ENCODE assay signal across 38 cellular contexts in the genomic region with DNA sequence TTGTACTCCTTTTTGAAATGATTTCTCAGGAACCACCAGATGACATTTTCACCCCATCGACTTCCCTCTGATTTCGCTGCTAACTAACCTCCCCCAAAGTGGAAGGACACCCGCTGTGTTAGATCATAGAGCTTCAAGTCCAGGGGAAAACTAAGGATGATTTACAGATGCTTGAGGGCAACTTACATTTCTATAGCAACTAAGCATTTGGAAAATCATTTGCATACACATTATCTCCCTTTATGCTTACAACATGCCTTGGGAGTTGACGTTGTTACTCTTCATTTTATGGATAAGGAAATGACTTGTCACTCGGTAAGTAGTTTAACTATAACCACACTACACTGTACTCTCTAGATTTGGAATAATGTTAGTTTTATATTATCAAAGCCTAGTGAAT. TPM values are rescaled to one million over a fixed set of nuclear protein-coding genes. Genes with fewer than 3 reads are reported as not detected.
"Had no signal": no experiment of that assay in that cellular context is flagged by ENCODE, and none has a peak within 500 bp of the region (broad histone marks: within the 10 kb centered on the region; RNA-seq: fewer than 3 reads in every experiment).

No MANE protein-coding gene starts in this region.

- H3K27ac Mint-ChIP-seq: activated B cell treated with CpG ODN at 0.5 μM for 24 hours; activated CD8-positive, alpha-beta T cell treated with anti-CD3 and anti-CD28 coated beads for 36 hours; activated naive CD4-positive, alpha-beta T cell treated with anti-CD3 and anti-CD28 coated beads, Interleukin-2, amount 50 U/mL, for 24 hours; activated naive CD8-positive, alpha-beta T cell treated with anti-CD3 and anti-CD28 coated beads, Interleukin-2, amount 10 ng/mL, durations not matched to agents 7 days and 5 days; activated T-cell treated with anti-CD3 and anti-CD28 coated beads, Interleukin-2, amount 50 U/mL, for 72 hours; activated T-helper 17 cell treated with anti-CD3 and anti-CD28 coated beads, Interleukin-2, amount 50 U/mL, for 72 hours had no signal

- DNase-seq: activated B cell treated with CpG ODN at 0.5 μM for 24 hours; activated CD4-positive, alpha-beta T cell treated with anti-CD3 and anti-CD28 coated beads for 4 hours; activated CD4-positive, CD25-positive, alpha-beta regulatory T cell treated with anti-CD3 and anti-CD28 coated beads, Interleukin-2, amount 50 U/mL, for 72 hours; activated CD8-positive, alpha-beta T cell treated with anti-CD3 and anti-CD28 coated beads for 36 hours; activated effector memory CD4-positive, alpha-beta T cell treated with anti-CD3 and anti-CD28 coated beads, Interleukin-2, amount 50 U/mL, for 16 hours; activated naive CD4-positive, alpha-beta T cell treated with Interleukin-2 at 50 U/mL for 16 hours; activated naive CD8-positive, alpha-beta T cell treated with anti-CD3 and anti-CD28 coated beads, Interleukin-2, amount 10 ng/mL, durations not matched to agents 7 days and 5 days; activated T-cell treated with anti-CD3 and anti-CD28 coated beads, Interleukin-2, amount 50 U/mL, for 1 hour; activated T-cell treated with anti-CD3 and anti-CD28 coated beads, Interleukin-2, amount 50 U/mL, for 72 hours; amygdala; MM.1S; MV-4-11; NCI-H1092; NCI-H1436 treated with DMSO at 0.1 percent for 48 hours; NCI-H1694 treated with DMSO at 0.1 percent for 48 hours; NCI-H2029; NCI-H2107; NCI-H2171; NCI-H510A; PC-3; Peyer's patch; RPMI8226; SHP77 treated with DMSO at 0.1 percent for 48 hours; SW 1271; T-helper 1 cell; T-helper 2 cell; T-helper 9 cell had no signal

- H3K4me3 Mint-ChIP-seq: activated B cell treated with CpG ODN at 0.5 μM for 24 hours; activated CD8-positive, alpha-beta T cell treated with anti-CD3 and anti-CD28 coated beads for 36 hours; activated naive CD4-positive, alpha-beta T cell treated with anti-CD3 and anti-CD28 coated beads, Interleukin-2, amount 50 U/mL, for 24 hours; activated naive CD8-positive, alpha-beta T cell treated with anti-CD3 and anti-CD28 coated beads, Interleukin-2, amount 10 ng/mL, durations not matched to agents 7 days and 5 days; activated T-cell treated with anti-CD3 and anti-CD28 coated beads, Interleukin-2, amount 50 U/mL, for 72 hours; activated T-helper 17 cell treated with anti-CD3 and anti-CD28 coated beads, Interleukin-2, amount 50 U/mL, for 72 hours; central memory CD8-positive, alpha-beta T cell had no signal

- H3K4me1 ChIP-seq: ascending aorta, Peyer's patch had no signal

- H3K36me3 ChIP-seq: ascending aorta, cardiac muscle cell, Peyer's patch had no signal

- H3K9me3 ChIP-seq: ascending aorta, Peyer's patch had no signal

- H3K4me3 ChIP-seq: ascending aorta, cardiac muscle cell, Peyer's patch had no signal

- H3K9ac ChIP-seq: KMS-11 had no signal

- ATAC-seq: activated CD8-positive, alpha-beta T cell treated with anti-CD3 and anti-CD28 coated beads for 36 hours; activated T-cell treated with anti-CD3 and anti-CD28 coated beads, Interleukin-2, amount 50 U/mL, for 72 hours; activated T-helper 17 cell treated with anti-CD3 and anti-CD28 coated beads, Interleukin-2, amount 50 U/mL, for 72 hours; PC-3 had no signal

- H3K4me2 ChIP-seq: KMS-11 had no signal

- H3K36me3 Mint-ChIP-seq: activated naive CD4-positive, alpha-beta T cell treated with anti-CD3 and anti-CD28 coated beads, Interleukin-2, amount 50 U/mL, for 24 hours; activated naive CD8-positive, alpha-beta T cell treated with anti-CD3 and anti-CD28 coated beads, Interleukin-2, amount 10 ng/mL, durations not matched to agents 7 days and 5 days had no signal

- H3K27me3 ChIP-seq: ascending aorta, Peyer's patch had no signal

- H3K27ac ChIP-seq: ascending aorta, cardiac muscle cell, KMS-11, Peyer's patch, VCaP had no signal

- H3K9me3 Mint-ChIP-seq: activated B cell treated with CpG ODN at 0.5 μM for 24 hours; activated CD8-positive, alpha-beta T cell treated with anti-CD3 and anti-CD28 coated beads for 36 hours; activated naive CD4-positive, alpha-beta T cell treated with anti-CD3 and anti-CD28 coated beads, Interleukin-2, amount 50 U/mL, for 24 hours; activated naive CD8-positive, alpha-beta T cell treated with anti-CD3 and anti-CD28 coated beads, Interleukin-2, amount 10 ng/mL, durations not matched to agents 7 days and 5 days; activated T-cell treated with anti-CD3 and anti-CD28 coated beads, Interleukin-2, amount 50 U/mL, for 72 hours; activated T-helper 17 cell treated with anti-CD3 and anti-CD28 coated beads, Interleukin-2, amount 50 U/mL, for 72 hours; central memory CD8-positive, alpha-beta T cell had no signal

- H3K4me1 Mint-ChIP-seq: activated naive CD4-positive, alpha-beta T cell treated with anti-CD3 and anti-CD28 coated beads, Interleukin-2, amount 50 U/mL, for 24 hours; activated T-helper 17 cell treated with anti-CD3 and anti-CD28 coated beads, Interleukin-2, amount 50 U/mL, for 72 hours; central memory CD8-positive, alpha-beta T cell had no signal

RNA-seq across cellular contexts. Expression of gene PANX3, which starts 10.3 kb away (rescaled TPM):
- total RNA-seq: activated B cell treated with CpG ODN at 0.5 μM for 24 hours; activated CD8-positive, alpha-beta memory T cell treated with anti-CD3 and anti-CD28 coated beads for 36 hours; activated CD8-positive, alpha-beta T cell treated with anti-CD3 and anti-CD28 coated beads for 36 hours; activated naive CD8-positive, alpha-beta T cell treated with anti-CD3 and anti-CD28 coated beads, Interleukin-2, amount 10 ng/mL, durations not matched to agents 7 days and 5 days; activated T-cell treated with anti-CD3 and anti-CD28 coated beads, Interleukin-2, amount 50 U/mL, for 72 hours; activated T-helper 17 cell treated with anti-CD3 and anti-CD28 coated beads, Interleukin-2, amount 50 U/mL, for 72 hours; ascending aorta; cardiac muscle cell; LHCN-M2; PC-3; Peyer's patch; SK-MEL-5 had no signal
- polyA plus RNA-seq: adipose tissue, cardiac muscle cell had no signal

RNA-seq across cellular contexts. Expression of gene OR8A1, which starts 31.1 kb away (rescaled TPM):
- total RNA-seq: activated B cell treated with CpG ODN at 0.5 μM for 24 hours; activated CD8-positive, alpha-beta memory T cell treated with anti-CD3 and anti-CD28 coated beads for 36 hours; activated CD8-positive, alpha-beta T cell treated with anti-CD3 and anti-CD28 coated beads for 36 hours; activated naive CD8-positive, alpha-beta T cell treated with anti-CD3 and anti-CD28 coated beads, Interleukin-2, amount 10 ng/mL, durations not matched to agents 7 days and 5 days; activated T-cell treated with anti-CD3 and anti-CD28 coated beads, Interleukin-2, amount 50 U/mL, for 72 hours; activated T-helper 17 cell treated with anti-CD3 and anti-CD28 coated beads, Interleukin-2, amount 50 U/mL, for 72 hours; ascending aorta; cardiac muscle cell; LHCN-M2; Peyer's patch; SK-MEL-5 had no signal
- polyA plus RNA-seq: cardiac muscle cell had no signal

RNA-seq across cellular contexts. Expression of gene OR8B12, which starts 57.5 kb away (rescaled TPM):
- total RNA-seq: activated B cell treated with CpG ODN at 0.5 μM for 24 hours; activated CD8-positive, alpha-beta memory T cell treated with anti-CD3 and anti-CD28 coated beads for 36 hours; activated CD8-positive, alpha-beta T cell treated with anti-CD3 and anti-CD28 coated beads for 36 hours; activated naive CD8-positive, alpha-beta T cell treated with anti-CD3 and anti-CD28 coated beads, Interleukin-2, amount 10 ng/mL, durations not matched to agents 7 days and 5 days; activated T-cell treated with anti-CD3 and anti-CD28 coated beads, Interleukin-2, amount 50 U/mL, for 72 hours; activated T-helper 17 cell treated with anti-CD3 and anti-CD28 coated beads, Interleukin-2, amount 50 U/mL, for 72 hours; ascending aorta; cardiac muscle cell; LHCN-M2; PC-3; Peyer's patch; SK-MEL-5 had no signal
- polyA plus RNA-seq: adipose tissue, cardiac muscle cell had no signal
